ENCODE assay signal across 8 cellular contexts in genomic region chr11:66081505-66081904, GRCh38. TPM values are rescaled to one million over a fixed set of nuclear protein-coding genes. Genes with fewer than 3 reads are reported as not detected.
A peak's percentile ranks its signal among the peaks of the same experiment; 100 is the strongest.
DNase-seq lines count a peak whose midpoint lies in the region; ATAC-seq lines count a peak whose summit lies in the region.

No MANE protein-coding gene starts in this region.

- DNase-seq in CD1c-positive myeloid dendritic cell (ENCODE audit: extremely low spot score), result peak; percentile 83
- peak; percentile 25 for DNase-seq in NCI-H128 (lab: John Stamatoyannopoulos, UW; ENCODE audit: unreplicated experiment)
- DNase-seq in activated CD4-positive, alpha-beta T cell treated with anti-CD3 and anti-CD28 coated beads for 24 hours (ENCODE audit: low read depth in 2 of 2), result peak; percentile 33 to 41
- DNase-seq in naive thymus-derived CD8-positive, alpha-beta T cell, result peak; percentile 53 to 90 (median 77)
- DNase-seq in NCI-H774 (lab: John Stamatoyannopoulos, UW), result no peak

- intact Hi-C loops in dendritic cell treated with granulocyte-macrophage colony-stimulating factor and Interleukin-4, amounts not matched to agents 40 ng/mL and 50 ng/mL, for 4 days (cut with micrococcal nuclease), result loop anchor here (5.0 kb wide), 1 partner anchor 46 kb away; no protein-coding TSS in a partner anchor

- H3K4me1 Mint-ChIP-seq in dendritic cell treated with granulocyte-macrophage colony-stimulating factor and Interleukin-4, amounts not matched to agents 40 ng/mL and 50 ng/mL, for 4 days (ENCODE audit: low read depth), result peaks cover 62% of the 10 kb centered on the region
- peaks cover 46 to 97% (median 92%) of the 10 kb centered on the region in 4 donors for H3K4me1 Mint-ChIP-seq in naive thymus-derived CD8-positive, alpha-beta T cell

- H3K27ac Mint-ChIP-seq in dendritic cell treated with granulocyte-macrophage colony-stimulating factor and Interleukin-4, amounts not matched to agents 40 ng/mL and 50 ng/mL, for 4 days, result peak overlapping the region; percentile 84
- H3K27ac Mint-ChIP-seq in naive thymus-derived CD8-positive, alpha-beta T cell, result peak overlapping the region; percentile 93 to 100 (median 98)

- ATAC-seq in GM21381 (IDR thresholded peaks at IDR 0.05; ENCODE audit: unreplicated experiment) (peak; percentile 61), GM21390 (IDR thresholded peaks at IDR 0.05; ENCODE audit: unreplicated experiment) (no peak)
- ATAC-seq in naive thymus-derived CD8-positive, alpha-beta T cell, result peak; percentile 86 to 98

- H3K36me3 Mint-ChIP-seq in dendritic cell treated with granulocyte-macrophage colony-stimulating factor and Interleukin-4, amounts not matched to agents 40 ng/mL and 50 ng/mL, for 4 days (ENCODE audit: low read depth), result peaks cover 26% of the 10 kb centered on the region
- H3K36me3 Mint-ChIP-seq in naive thymus-derived CD8-positive, alpha-beta T cell, result peaks cover 0 to 31% (median 7%) of the 10 kb centered on the region in 3 donors

- no peaks in the 10 kb centered on the region for H3K9me3 Mint-ChIP-seq in dendritic cell treated with granulocyte-macrophage colony-stimulating factor and Interleukin-4, amounts not matched to agents 40 ng/mL and 50 ng/mL, for 4 days
- no peaks in the 10 kb centered on the region for H3K9me3 Mint-ChIP-seq in naive thymus-derived CD8-positive, alpha-beta T cell

- POLR2A ChIA-PET in naive thymus-derived CD8-positive, alpha-beta T cell (lab: Charles Lee), result interaction anchor here (0.6 to 8.4 kb wide), 16 partner anchors 11 to 466 kb away, joined by 3 to 146 read pairs (median 8); partner anchors contain the start of genes CD248, PACS1, PCNX3 and RAB1B

- peak overlapping the region; percentile 44 for H3K4me3 Mint-ChIP-seq in dendritic cell treated with granulocyte-macrophage colony-stimulating factor and Interleukin-4, amounts not matched to agents 40 ng/mL and 50 ng/mL, for 4 days
- H3K4me3 Mint-ChIP-seq in naive thymus-derived CD8-positive, alpha-beta T cell, result peak overlapping the region; percentile 75 to 94 (median 90)

- no peaks in the 10 kb centered on the region for H3K27me3 Mint-ChIP-seq in dendritic cell treated with granulocyte-macrophage colony-stimulating factor and Interleukin-4, amounts not matched to agents 40 ng/mL and 50 ng/mL, for 4 days
- H3K27me3 Mint-ChIP-seq in naive thymus-derived CD8-positive, alpha-beta T cell, result no peaks in the 10 kb centered on the region

RNA-seq across cellular contexts. Expression of gene PACS1, which starts 11.4 kb away (rescaled TPM):
- total RNA-seq in naive thymus-derived CD8-positive, alpha-beta T cell, result 100 to 1,000 TPM; 312 to 317 TPM
- polyA plus RNA-seq in naive thymus-derived CD8-positive, alpha-beta T cell, result 10 to 100 TPM; 35.9 to 98.8 (median 49.9) TPM

RNA-seq across cellular contexts. Expression of gene SF3B2, which starts 29.3 kb away (rescaled TPM):
- total RNA-seq in naive thymus-derived CD8-positive, alpha-beta T cell, result 100 to 1,000 TPM; 184 to 197 TPM
- polyA plus RNA-seq in naive thymus-derived CD8-positive, alpha-beta T cell, result 100 to 1,000 TPM in 1 of 3 donors, 10 to 100 TPM in 2; 70.3 to 115 (median 91.6) TPM

RNA-seq across cellular contexts. Expression of gene GAL3ST3, which starts 32.5 kb away (rescaled TPM):
- total RNA-seq in naive thymus-derived CD8-positive, alpha-beta T cell, result not detected
- polyA plus RNA-seq in naive thymus-derived CD8-positive, alpha-beta T cell, result under 1 TPM in 1 of 3 donors, not detected in 2; 0.27 TPM

RNA-seq across cellular contexts. Expression of gene CATSPER1, which starts 55.2 kb away (rescaled TPM):
- not detected for total RNA-seq in naive thymus-derived CD8-positive, alpha-beta T cell
- polyA plus RNA-seq in naive thymus-derived CD8-positive, alpha-beta T cell, result under 1 TPM in 1 of 3 donors, not detected in 2; 0.11 TPM
